In the genomic region with DNA sequence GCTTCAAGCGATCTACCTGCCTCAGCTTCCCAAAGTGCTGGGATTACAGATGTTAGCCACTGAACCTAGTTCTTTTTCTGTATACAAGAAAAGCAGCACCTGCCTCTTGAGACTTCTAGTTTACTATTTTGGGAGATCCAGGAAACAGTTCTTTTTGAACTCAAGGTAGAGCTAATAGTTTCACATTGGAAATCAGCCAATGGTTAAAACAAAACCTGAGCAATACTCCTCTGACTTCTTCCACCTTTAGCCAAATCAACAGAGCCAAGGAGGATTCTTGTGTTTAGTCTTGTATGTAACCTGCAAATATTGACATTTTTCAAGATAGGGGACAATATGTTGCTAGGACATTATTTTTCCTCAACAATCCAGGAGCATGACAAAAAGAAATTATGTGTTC, we compare ENCODE assay signal across 24 cellular contexts.
"Had no signal": no experiment of that assay in that cellular context is flagged by ENCODE, and none has a peak within 500 bp of the region (broad histone marks: within the 10 kb centered on the region; RNA-seq: fewer than 3 reads in every experiment).

No MANE protein-coding gene starts in this region.

- H3K4me3 ChIP-seq: coronary artery, dorsolateral prefrontal cortex, gastroesophageal sphincter, hepatocyte, right lobe of liver, thoracic aorta had no signal

- H3K27me3 ChIP-seq: brain microvascular endothelial cell, gastroesophageal sphincter, hepatocyte, right lobe of liver had no signal

- H3K9me3 ChIP-seq: gastroesophageal sphincter, right lobe of liver, thoracic aorta had no signal

- H3K4me1 ChIP-seq: gastroesophageal sphincter, right lobe of liver had no signal

- ATAC-seq: activated T-cell treated with anti-CD3 and anti-CD28 coated beads, Interleukin-2, amount 50 U/mL, for 4 hours; activated T-helper 17 cell treated with anti-CD3 and anti-CD28 coated beads, Interleukin-2, amount 50 U/mL, for 72 hours; gastroesophageal sphincter; left cardiac atrium; right lobe of liver; stimulated activated naive CD8-positive, alpha-beta T cell treated with anti-CD3 and anti-CD28 coated beads, Interleukin-15, Interleukin-2, amounts not matched to agents 100 U/mL and 50 U/mL, for 24 hours had no signal

- H3K27ac ChIP-seq: brain microvascular endothelial cell, coronary artery, dorsolateral prefrontal cortex, gastroesophageal sphincter, hepatocyte, right lobe of liver, thoracic aorta had no signal

- H3K36me3 ChIP-seq: brain microvascular endothelial cell, gastroesophageal sphincter, right lobe of liver, thoracic aorta had no signal

- DNase-seq: activated CD4-positive, alpha-beta memory T cell treated with anti-CD3 and anti-CD28 coated beads, Interleukin-2, amount 10 ng/mL, durations not matched to agents 7 days and 5 days; activated CD4-positive, alpha-beta T cell treated with anti-CD3 and anti-CD28 coated beads for 1 hour; activated CD4-positive, alpha-beta T cell treated with anti-CD3 and anti-CD28 coated beads, Interleukin-2, amount 10 ng/mL, durations not matched to agents 7 days and 5 days; activated gamma-delta T cell treated with Interleukin-2 at 50 U/mL for 16 hours; activated naive CD4-positive, alpha-beta T cell treated with anti-CD3 and anti-CD28 coated beads, Interleukin-2, amount 50 U/mL, for 16 hours; activated T-cell treated with anti-CD3 and anti-CD28 coated beads, Interleukin-2, amount 50 U/mL, for 4 hours; amniotic stem cell; brain microvascular endothelial cell; dorsolateral prefrontal cortex; effector memory CD4-positive, alpha-beta T cell; erythroblast; islet precursor cell; left cardiac atrium; mammary epithelial cell; posterior cingulate gyrus; right lobe of liver; stimulated activated CD4-positive, alpha-beta T cell treated with anti-CD3 and anti-CD28 coated beads, Interleukin-2, amount 100 ng/mL, for 48 hours; stimulated activated naive CD8-positive, alpha-beta T cell treated with anti-CD3 and anti-CD28 coated beads, Interleukin-15, Interleukin-2, amounts not matched to agents 100 U/mL and 50 U/mL, for 24 hours; trophoblast cell had no signal
